Comparison of ENCODE assay signal across 28 cellular contexts in genomic region chr17:76883744-76884525, GRCh38. TPM values are rescaled to one million over a fixed set of nuclear protein-coding genes. Genes with fewer than 3 reads are reported as not detected.
"Had no signal": no experiment of that assay in that cellular context is flagged by ENCODE, and none has a peak within 500 bp of the region (broad histone marks: within the 10 kb centered on the region; RNA-seq: fewer than 3 reads in every experiment).

No MANE protein-coding gene starts in this region.

- DNase-seq: activated CD4-positive, alpha-beta T cell treated with anti-CD3 and anti-CD28 coated beads for 48 hours; activated CD4-positive, alpha-beta T cell treated with anti-CD3 and anti-CD28 coated beads, Interleukin-2, amount 50 U/mL, for 48 hours; activated CD8-positive, alpha-beta memory T cell treated with anti-CD3 and anti-CD28 coated beads for 24 hours; activated effector memory CD4-positive, alpha-beta T cell treated with anti-CD3 and anti-CD28 coated beads, Interleukin-2, amount 50 U/mL, for 16 hours; activated naive CD4-positive, alpha-beta T cell treated with anti-CD3 and anti-CD28 coated beads, Interleukin-2, amount 50 U/mL, for 16 hours; amniotic stem cell; central memory CD4-positive, alpha-beta T cell; colonic mucosa; effector CD8-positive, alpha-beta T cell; esophagus squamous epithelium; heart left ventricle; immature natural killer cell; kidney; left colon; mammary epithelial cell; naive B cell; occipital lobe; stimulated activated CD4-positive, alpha-beta T cell treated with anti-CD3 and anti-CD28 coated beads, Interleukin-2, amount 100 ng/mL, for 48 hours; stimulated activated naive CD8-positive, alpha-beta T cell treated with anti-CD3 and anti-CD28 coated beads, Interleukin-15, Interleukin-2, amounts not matched to agents 100 U/mL and 50 U/mL, for 24 hours; T-helper 1 cell; testis; transverse colon had no signal

- H3K4me3 ChIP-seq: colonic mucosa, esophagus squamous epithelium, heart left ventricle, testis, transverse colon had no signal

- ATAC-seq: activated CD4-positive, CD25-positive, alpha-beta regulatory T cell treated with anti-CD3 and anti-CD28 coated beads, Interleukin-2, amount 50 U/mL, for 24 hours; heart left ventricle; left colon; right cardiac atrium; stimulated activated naive CD8-positive, alpha-beta T cell treated with anti-CD3 and anti-CD28 coated beads, Interleukin-15, Interleukin-2, amounts not matched to agents 100 U/mL and 50 U/mL, for 24 hours had no signal

- H3K27ac ChIP-seq: colonic mucosa, epithelial cell of prostate, esophagus squamous epithelium, heart left ventricle, testis, transverse colon had no signal

- H3K4me1 ChIP-seq: colonic mucosa, esophagus squamous epithelium, heart left ventricle, testis, transverse colon had no signal

- H3K9me3 Mint-ChIP-seq: activated T-helper 1 cell treated with anti-CD3 and anti-CD28 coated beads, Interleukin-12 subunit alpha, Interleukin-12 subunit beta, Interleukin-2, Interleukin-4 antibody, amounts not matched to agents 30 ng/mL and 10 ng/mL and 1 ng/mL, durations not matched to agents 14 hours and 24 hours and 36 hours; mesothelial cell of epicardium; naive B cell; T-helper 2 cell treated with Interferon-gamma antibody and Interleukin-4, amounts not matched to agents 5 μg/mL and 100 μg/mL, for 36 hours had no signal

- H3K36me3 ChIP-seq: colonic mucosa, esophagus squamous epithelium, heart left ventricle, transverse colon had no signal

- H3K4me3 Mint-ChIP-seq: activated T-helper 1 cell treated with anti-CD3 and anti-CD28 coated beads, Interleukin-12 subunit alpha, Interleukin-12 subunit beta, Interleukin-2, Interleukin-4 antibody, amounts not matched to agents 30 ng/mL and 10 ng/mL and 1 ng/mL, durations not matched to agents 14 hours and 24 hours and 36 hours; immature natural killer cell; mesothelial cell of epicardium; naive B cell; T-helper 2 cell treated with Interferon-gamma antibody and Interleukin-4, amounts not matched to agents 5 μg/mL and 100 μg/mL, for 36 hours had no signal

- H3K27ac Mint-ChIP-seq: activated T-helper 1 cell treated with anti-CD3 and anti-CD28 coated beads, Interleukin-12 subunit alpha, Interleukin-12 subunit beta, Interleukin-2, Interleukin-4 antibody, amounts not matched to agents 30 ng/mL and 10 ng/mL and 1 ng/mL, durations not matched to agents 14 hours and 24 hours and 36 hours; immature natural killer cell; mesothelial cell of epicardium; T-helper 2 cell treated with Interferon-gamma antibody and Interleukin-4, amounts not matched to agents 5 μg/mL and 100 μg/mL, for 36 hours had no signal

- H3K27me3 ChIP-seq: colonic mucosa, testis had no signal

- H3K36me3 Mint-ChIP-seq: immature natural killer cell, mesothelial cell of epicardium, naive B cell had no signal

- H3K4me1 Mint-ChIP-seq: immature natural killer cell, naive B cell had no signal

- H3K9me3 ChIP-seq: colonic mucosa, esophagus squamous epithelium, heart left ventricle, testis, transverse colon had no signal

RNA-seq across cellular contexts. Expression of gene MGAT5B, which starts 15.7 kb away (rescaled TPM):
- total RNA-seq: transverse colon had no signal
